ENCODE assay signal across 19 cellular contexts in the genomic region with DNA sequence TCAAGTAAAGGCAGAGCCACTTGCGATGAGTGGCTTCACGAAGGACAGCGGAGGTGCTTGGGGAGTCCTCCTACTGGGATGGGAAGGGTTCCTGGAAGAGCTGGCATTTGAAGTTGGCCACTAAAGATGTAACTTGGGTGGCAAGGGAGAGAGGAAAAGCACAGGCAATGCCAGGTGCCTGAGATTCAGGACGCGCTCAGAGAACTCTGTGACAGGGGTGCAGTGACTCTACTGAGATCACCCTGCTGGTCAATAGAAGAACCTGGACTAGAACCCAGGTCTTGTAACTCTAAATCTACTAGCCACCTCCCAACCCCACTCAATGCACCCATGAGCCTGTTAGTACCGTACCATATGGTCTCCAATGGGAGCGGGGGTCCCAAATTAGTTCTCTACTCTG. TPM values are rescaled to one million over a fixed set of nuclear protein-coding genes. Genes with fewer than 3 reads are reported as not detected.
A peak's percentile ranks its signal among the peaks of the same experiment; 100 is the strongest.
DNase-seq lines count a peak whose midpoint lies in the region; ATAC-seq and TF ChIP-seq lines count a peak whose summit lies in the region.
"Had no signal": no experiment of that assay in that cellular context is flagged by ENCODE, and none has a peak within 500 bp of the region (broad histone marks: within the 10 kb centered on the region; RNA-seq: fewer than 3 reads in every experiment).

No MANE protein-coding gene starts in this region.

- BruUV-seq in PC-3 (replicated peaks; lab: Mats Ljungman, UMichigan), result no TSS peak

- H3K4me3 ChIP-seq in esophagus muscularis mucosa (no peak overlapping the region), PC-3 (ENCODE audit: low read length) (no peak overlapping the region)
- H3K4me3 ChIP-seq: A549; BLaER1 treated with 17β-estradiol and CSF1 and Interleukin-3, amounts not matched to agents 10 nM and 100 nM had no signal

- WGBS in esophagus muscularis mucosa, result 86% methylated on average over 7 of the region's 7 CpGs

- H3K27ac Mint-ChIP-seq in activated CD4-positive, alpha-beta T cell treated with anti-CD3 and anti-CD28 coated beads, Interleukin-2, amount 10 ng/mL, durations not matched to agents 24 days and 14 days, result no peak overlapping the region
- no peak overlapping the region for H3K27ac Mint-ChIP-seq in neural crest cell (ENCODE audit: unreplicated experiment)
- H3K27ac Mint-ChIP-seq: B cell; CD4-positive, alpha-beta T cell; CD8-positive, alpha-beta T cell had no signal

- H3K9me3 ChIP-seq in esophagus muscularis mucosa (no peaks in the 10 kb centered on the region), PC-3 (ENCODE audit: low read length) (no peaks in the 10 kb centered on the region)
- H3K9me3 ChIP-seq: A549; BLaER1 treated with 17β-estradiol and CSF1 and Interleukin-3, amounts not matched to agents 10 nM and 100 nM; Caco-2 had no signal

- H3K27me3 ChIP-seq in esophagus muscularis mucosa (peaks cover 0 to 35% (median 0%) of the 10 kb centered on the region in 4 donors), PC-3 (ENCODE audit: low read length) (no peaks in the 10 kb centered on the region)

- CTCF ChIA-PET in PC-3 (lab: Charles Lee), result no interaction called here

- no peak overlapping the region for H3K4me2 ChIP-seq in PC-3 (ENCODE audit: low read length)
- H3K4me2 ChIP-seq: A549; BLaER1 treated with 17β-estradiol and CSF1 and Interleukin-3, amounts not matched to agents 10 nM and 100 nM had no signal

- H2AFZ ChIP-seq in PC-3 (ENCODE audit: low read length), result no peak overlapping the region

- no peak for TF ChIP-seq EP300 in esophagus muscularis mucosa (IDR thresholded peaks at IDR 0.05)

- no peaks in the 10 kb centered on the region for H3K36me3 Mint-ChIP-seq in activated CD4-positive, alpha-beta T cell treated with anti-CD3 and anti-CD28 coated beads, Interleukin-2, amount 10 ng/mL, durations not matched to agents 24 days and 14 days (ENCODE audit: low read depth)
- H3K36me3 Mint-ChIP-seq in neural crest cell (ENCODE audit: low read depth), result no peaks in the 10 kb centered on the region
- H3K36me3 Mint-ChIP-seq: CD8-positive, alpha-beta T cell had no signal

- TF ChIP-seq CTCF in esophagus muscularis mucosa (IDR thresholded peaks at IDR 0.05) (no peak), neural crest cell (conservative IDR thresholded peaks at IDR 0.05) (no peak), PC-3 (conservative IDR thresholded peaks at IDR 0.05; ENCODE audit: low read depth, low read length) (no peak)

- no peak overlapping the region for H3K4me3 Mint-ChIP-seq in activated CD4-positive, alpha-beta T cell treated with anti-CD3 and anti-CD28 coated beads, Interleukin-2, amount 10 ng/mL, durations not matched to agents 24 days and 14 days
- H3K4me3 Mint-ChIP-seq in neural crest cell, result peak overlapping the region; percentile 23
- H3K4me3 Mint-ChIP-seq: B cell; CD4-positive, alpha-beta T cell; CD8-positive, alpha-beta T cell had no signal

- H3F3A ChIP-seq in PC-3 (ENCODE audit: low read length, unreplicated experiment), result no peaks in the 10 kb centered on the region

- peaks cover 7% of the 10 kb centered on the region for H3K4me1 Mint-ChIP-seq in activated CD4-positive, alpha-beta T cell treated with anti-CD3 and anti-CD28 coated beads, Interleukin-2, amount 10 ng/mL, durations not matched to agents 24 days and 14 days
- peaks cover 12% of the 10 kb centered on the region for H3K4me1 Mint-ChIP-seq in neural crest cell

- no peaks in the 10 kb centered on the region for H3K79me2 ChIP-seq in PC-3 (ENCODE audit: low read length)

- POLR2A ChIA-PET in PC-3 (lab: Charles Lee; ENCODE audit: unreplicated experiment), result no interaction called here

- no peak for ATAC-seq in PC-3
- no peak for ATAC-seq in HG02852 (IDR thresholded peaks at IDR 0.05; ENCODE audit: unreplicated experiment)
- ATAC-seq: A549; CD8-positive, alpha-beta T cell had no signal

- TF ChIP-seq POLR2A in esophagus muscularis mucosa (IDR thresholded peaks at IDR 0.05; ENCODE audit: low read depth), result no peak

- H3K27me3 Mint-ChIP-seq in activated CD4-positive, alpha-beta T cell treated with anti-CD3 and anti-CD28 coated beads, Interleukin-2, amount 10 ng/mL, durations not matched to agents 24 days and 14 days, result peaks cover 43% of the 10 kb centered on the region
- peaks cover 44% of the 10 kb centered on the region for H3K27me3 Mint-ChIP-seq in neural crest cell (ENCODE audit: low read depth)

- H3K36me3 ChIP-seq in esophagus muscularis mucosa, result no peaks in the 10 kb centered on the region
- H3K36me3 ChIP-seq in PC-3 (ENCODE audit: low read depth, low read length), result no peaks in the 10 kb centered on the region
- H3K36me3 ChIP-seq: BLaER1 treated with 17β-estradiol and CSF1 and Interleukin-3, amounts not matched to agents 10 nM and 100 nM had no signal

- no peaks in the 10 kb centered on the region for H3K9me3 Mint-ChIP-seq in activated CD4-positive, alpha-beta T cell treated with anti-CD3 and anti-CD28 coated beads, Interleukin-2, amount 10 ng/mL, durations not matched to agents 24 days and 14 days
- no peaks in the 10 kb centered on the region for H3K9me3 Mint-ChIP-seq in neural crest cell
- H3K9me3 Mint-ChIP-seq: CD4-positive, alpha-beta T cell; CD8-positive, alpha-beta T cell had no signal

- intact Hi-C loops in activated CD4-positive, alpha-beta T cell treated with anti-CD3 and anti-CD28 coated beads, Interleukin-2, amount 10 ng/mL, durations not matched to agents 24 days and 14 days (cut with micrococcal nuclease), result no loop called here
- intact Hi-C loops in esophagus muscularis mucosa (cut with DNase I), result loop anchor here (10.0 kb wide), 1 partner anchor 131 kb away; no protein-coding TSS in a partner anchor
- intact Hi-C loops in PC-3 (cut with micrococcal nuclease), result no loop called here

- no peaks in the 10 kb centered on the region for H4K20me1 ChIP-seq in PC-3 (ENCODE audit: low read length)

- H3K9me2 ChIP-seq in PC-3 (replicated peaks; ENCODE audit: low read length), result no peaks in the 10 kb centered on the region

- H3K4me1 ChIP-seq in esophagus muscularis mucosa (peaks cover 0 to 7% (median 6%) of the 10 kb centered on the region in 4 donors), PC-3 (ENCODE audit: insufficient read depth, low read length) (peaks cover 12% of the 10 kb centered on the region)

- no peak overlapping the region for H3K9ac ChIP-seq in PC-3 (ENCODE audit: low read length)
- H3K9ac ChIP-seq: BLaER1 treated with 17β-estradiol and CSF1 and Interleukin-3, amounts not matched to agents 10 nM and 100 nM had no signal

- H3K27ac ChIP-seq in esophagus muscularis mucosa (replicated peaks in 1 of 4) (no peak overlapping the region), PC-3 (ENCODE audit: low read length) (no peak overlapping the region)
- H3K27ac ChIP-seq: 22Rv1; A549; BLaER1 treated with 17β-estradiol and CSF1 and Interleukin-3, amounts not matched to agents 10 nM and 100 nM; C4-2B had no signal

- DNase-seq in activated CD4-positive, alpha-beta T cell treated with anti-CD3 and anti-CD28 coated beads, Interleukin-2, amount 10 ng/mL, durations not matched to agents 24 days and 14 days, result peak; percentile 49
- DNase-seq in activated CD4-positive, alpha-beta T cell treated with anti-CD3 and anti-CD28 coated beads, Interleukin-2, amount 50 U/mL, for 48 hours, result no peak
- DNase-seq in esophagus muscularis mucosa (ENCODE audit: extremely low spot score) (peak; percentile 74), neural crest cell (ENCODE audit: low read depth, low spot score) (no peak), PC-3 (no peak), NCI-H2081 treated with DMSO at 0.1 percent for 48 hours (lab: John Stamatoyannopoulos, UW) (no peak)
- DNase-seq: AML-193; Caco-2; Calu3; CD4-positive, alpha-beta T cell; CD8-positive, alpha-beta T cell; DMS79 treated with DMSO at 0.1 percent for 48 hours; GF-D8 had no signal

RNA-seq across cellular contexts. Expression of gene GRHL1, which starts 5.4 kb away (rescaled TPM):
- total RNA-seq in activated CD4-positive, alpha-beta T cell treated with anti-CD3 and anti-CD28 coated beads, Interleukin-2, amount 10 ng/mL, durations not matched to agents 24 days and 14 days, result 1.2 and 2.1 TPM in 2 replicates
- total RNA-seq in esophagus muscularis mucosa (1 to 10 TPM in 3 of 4 donors, under 1 TPM in 1; 0.86 to 5.1 (median 2.6) TPM), neural crest cell (2.0 and 3.4 TPM in 2 replicates), PC-3 (2014; rRNA removed) (9.3 and 10.3 TPM in 2 replicates)

Comparison
In these comparisons a context has a peak if more than half of its experiments do, and no peak if none do; other contexts are left out.
1. DNase-seq: peak in activated CD4-positive, alpha-beta T cell treated with anti-CD3 and anti-CD28 coated beads, Interleukin-2, amount 10 ng/mL, durations not matched to agents 24 days and 14 days (single experiment) and esophagus muscularis mucosa (single experiment); none in activated CD4-positive, alpha-beta T cell treated with anti-CD3 and anti-CD28 coated beads, Interleukin-2, amount 50 U/mL, for 48 hours (0 of 2), neural crest cell (single experiment), PC-3 (single experiment) and NCI-H2081 treated with DMSO at 0.1 percent for 48 hours (single experiment).